In genomic region chr3:3998140-3998977, GRCh38 we compare ENCODE assay signal across 8 cellular contexts.
DNase-seq lines count a peak whose midpoint lies in the region; ATAC-seq and TF ChIP-seq lines count a peak whose summit lies in the region.

No MANE protein-coding gene starts in this region.

- H3K4me1 ChIP-seq in left ventricle myocardium inferior = no peaks in the 10 kb centered on the region
- H3K4me1 ChIP-seq in right atrium auricular region = no peaks in the 10 kb centered on the region
- no peaks in the 10 kb centered on the region for H3K4me1 ChIP-seq in Karpas-422 (ENCODE audit: low read length)

- TF ChIP-seq CTCF in left ventricle myocardium inferior (IDR thresholded peaks at IDR 0.05; ENCODE audit: borderline replicate concordance) = peak; percentile 60
- TF ChIP-seq CTCF in right atrium auricular region (IDR thresholded peaks at IDR 0.05) = peak in 1 of 2 donors; percentile 58

- no peak overlapping the region for H3K27ac Mint-ChIP-seq in stimulated activated naive B cell treated with anti-CD40 and anti-IgM and Interleukin-4, amounts not matched to agents 10 μg/mL and 1 μg/mL and 100 μg/mL, for 72 hours

- intact Hi-C loops in left ventricle myocardium inferior (cut with micrococcal nuclease) = loop anchor here (10.0 kb wide), 1 partner anchor 794 kb away; no protein-coding TSS in a partner anchor

- H3K9me3 Mint-ChIP-seq in stimulated activated naive B cell treated with anti-CD40 and anti-IgM and Interleukin-4, amounts not matched to agents 10 μg/mL and 1 μg/mL and 100 μg/mL, for 72 hours = peaks cover 4% of the 10 kb centered on the region in 2 donors

- no peaks in the 10 kb centered on the region for H4K20me1 ChIP-seq in Karpas-422 (ENCODE audit: insufficient read depth, low read depth, low read length)

- H3K9ac ChIP-seq in Karpas-422 (ENCODE audit: low read length) = no peak overlapping the region

- no peak overlapping the region for H2AFZ ChIP-seq in Karpas-422 (ENCODE audit: low read length)

- peaks cover 32% of the 10 kb centered on the region for H3K9me3 ChIP-seq in left ventricle myocardium inferior (replicated peaks)
- H3K9me3 ChIP-seq in right atrium auricular region = peaks cover 0 to 6% of the 10 kb centered on the region in 2 donors
- H3K9me3 ChIP-seq in Karpas-422 (ENCODE audit: low read length) = no peaks in the 10 kb centered on the region

- no peak overlapping the region for H3K27ac ChIP-seq in left ventricle myocardium inferior (replicated peaks)
- H3K27ac ChIP-seq in right atrium auricular region = no peak overlapping the region
- H3K27ac ChIP-seq in Karpas-422 (ENCODE audit: low read length) = no peak overlapping the region

- H3K27me3 ChIP-seq in left ventricle myocardium inferior (ENCODE audit: low read depth) (no peaks in the 10 kb centered on the region), right atrium auricular region (no peaks in the 10 kb centered on the region), Karpas-422 (ENCODE audit: low read length) (no peaks in the 10 kb centered on the region)

- H3K4me3 Mint-ChIP-seq in stimulated activated naive B cell treated with anti-CD40 and anti-IgM and Interleukin-4, amounts not matched to agents 10 μg/mL and 1 μg/mL and 100 μg/mL, for 72 hours = no peak overlapping the region

- H3K36me3 Mint-ChIP-seq in stimulated activated naive B cell treated with anti-CD40 and anti-IgM and Interleukin-4, amounts not matched to agents 10 μg/mL and 1 μg/mL and 100 μg/mL, for 72 hours = peaks cover 1 to 20% of the 10 kb centered on the region in 2 donors

- in situ Hi-C loops in SK-MEL-5 (cut with HindIII; ENCODE audit: low pct_unique_long_range_greater_than_20kb, low sequenced_read_pairs) = no loop called here

- DNase-seq in left ventricle myocardium inferior (no peak), right atrium auricular region (ENCODE audit: low spot score) (no peak), Karpas-422 (peak; percentile 87), SK-MEL-5 (ENCODE audit: low read depth, low spot score) (peak; percentile 86), germinal center (ENCODE audit: low spot score) (peak; percentile 3)
- DNase-seq in stimulated activated naive B cell treated with anti-CD40 and anti-IgM and Interleukin-4, amounts not matched to agents 10 μg/mL and 1 μg/mL and 100 μg/mL, for 72 hours = peak; percentile 38

- H3K9me2 ChIP-seq in Karpas-422 (replicated peaks; ENCODE audit: insufficient read depth, low read length) = no peaks in the 10 kb centered on the region

- H3K36me3 ChIP-seq in left ventricle myocardium inferior (no peaks in the 10 kb centered on the region), right atrium auricular region (no peaks in the 10 kb centered on the region), Karpas-422 (ENCODE audit: insufficient read depth, low read length) (no peaks in the 10 kb centered on the region)

- H3K4me2 ChIP-seq in Karpas-422 (ENCODE audit: low read depth, low read length, poor library complexity, severe bottlenecking) = no peak overlapping the region

- peaks cover 0 to 9% of the 10 kb centered on the region in 2 donors for H3K27me3 Mint-ChIP-seq in stimulated activated naive B cell treated with anti-CD40 and anti-IgM and Interleukin-4, amounts not matched to agents 10 μg/mL and 1 μg/mL and 100 μg/mL, for 72 hours

- H3K4me3 ChIP-seq in left ventricle myocardium inferior = no peak overlapping the region
- no peak overlapping the region for H3K4me3 ChIP-seq in right atrium auricular region
- no peak overlapping the region for H3K4me3 ChIP-seq in Karpas-422 (ENCODE audit: low read length)

- no peaks in the 10 kb centered on the region for H3K4me1 Mint-ChIP-seq in stimulated activated naive B cell treated with anti-CD40 and anti-IgM and Interleukin-4, amounts not matched to agents 10 μg/mL and 1 μg/mL and 100 μg/mL, for 72 hours

- ATAC-seq in GM21723 (IDR thresholded peaks at IDR 0.05; ENCODE audit: unreplicated experiment) = peak; percentile 95
- peak; percentile 53 to 77 for ATAC-seq in stimulated activated naive B cell treated with anti-CD40 and anti-IgM and Interleukin-4, amounts not matched to agents 10 μg/mL and 1 μg/mL and 100 μg/mL, for 72 hours (replicated peaks)
- ATAC-seq in HG03095 (IDR thresholded peaks at IDR 0.05; ENCODE audit: unreplicated experiment) = no peak

- no peaks in the 10 kb centered on the region for H3K79me2 ChIP-seq in Karpas-422 (ENCODE audit: low read length)

Comparison
In these comparisons a context has a peak if more than half of its experiments do, and no peak if none do; other contexts are left out.
1. DNase-seq: peak in Karpas-422 (single experiment), SK-MEL-5 (single experiment), germinal center (single experiment) and stimulated activated naive B cell treated with anti-CD40 and anti-IgM and Interleukin-4, amounts not matched to agents 10 μg/mL and 1 μg/mL and 100 μg/mL, for 72 hours (single experiment); none in left ventricle myocardium inferior (single experiment) and right atrium auricular region (single experiment).